ENCODE assay signal across 8 cellular contexts in genomic region chr12:9925746-9926393, GRCh38. TPM values are rescaled to one million over a fixed set of nuclear protein-coding genes. Genes with fewer than 3 reads are reported as not detected.
DNase-seq lines count a peak whose midpoint lies in the region; ATAC-seq and TF ChIP-seq lines count a peak whose summit lies in the region.

No MANE protein-coding gene starts in this region.

- no peaks in the 10 kb centered on the region for H3K36me3 ChIP-seq in MM.1S (replicated peaks; ENCODE audit: insufficient read depth, low read length)

- peak overlapping the region; percentile 44; the same call in 1 of the 2 replicates for H3K4me2 ChIP-seq in MM.1S (ENCODE audit: low read depth, low read length)

- no peaks in the 10 kb centered on the region for H3K79me2 ChIP-seq in MM.1S (ENCODE audit: low read length)

- ATAC-seq in HG02623 (IDR thresholded peaks at IDR 0.05; ENCODE audit: unreplicated experiment) = no peak
- no peak for ATAC-seq in GM18519 (IDR thresholded peaks at IDR 0.05; ENCODE audit: low FRiP score, unreplicated experiment)

- H3K27me3 ChIP-seq in MM.1S (replicated peaks; ENCODE audit: insufficient read depth, low read length) = peaks cover 11% of the 10 kb centered on the region

- no peaks in the 10 kb centered on the region for H3K9me3 Mint-ChIP-seq in glutamatergic neuron (ENCODE audit: unreplicated experiment)
- H3K9me3 Mint-ChIP-seq in progenitor cell of endocrine pancreas (ENCODE audit: low read depth) = no peaks in the 10 kb centered on the region

- H3K9me3 ChIP-seq in MM.1S (replicated peaks; ENCODE audit: insufficient read depth, low read length) = no peaks in the 10 kb centered on the region

- DNase-seq in SKM-1 treated with dmso at 0.1 percent for 144 hours (lab: John Stamatoyannopoulos, UW; ENCODE audit: unreplicated experiment) = peak; percentile 3
- no peak for DNase-seq in SKM-1 (lab: John Stamatoyannopoulos, UW; ENCODE audit: unreplicated experiment)
- peak; percentile 50 for DNase-seq in MM.1S
- DNase-seq in activated T-cell treated with anti-CD3 and anti-CD28 coated beads, Interleukin-2, amount 50 U/mL, for 48 hours = peak; percentile 27 to 34
- no peak for DNase-seq in glutamatergic neuron
- DNase-seq in progenitor cell of endocrine pancreas (ENCODE audit: low spot score, unreplicated experiment) = no peak

- 0 out of 2 replicates have a peak, but pooled peaks cover 6% of the 10 kb centered on the region for H3K4me1 ChIP-seq in MM.1S (ENCODE audit: low read length)

- H3F3A ChIP-seq in MM.1S (ENCODE audit: insufficient read depth, low read length) = no peaks in the 10 kb centered on the region

- no peaks in the 10 kb centered on the region for H3K9me2 ChIP-seq in MM.1S (replicated peaks; ENCODE audit: insufficient read depth, low read length)

- no peak overlapping the region for H3K27ac ChIP-seq in MM.1S (ENCODE audit: low read length)

- H3K4me1 Mint-ChIP-seq in glutamatergic neuron (ENCODE audit: low read depth, unreplicated experiment) = no peaks in the 10 kb centered on the region
- H3K4me1 Mint-ChIP-seq in progenitor cell of endocrine pancreas (ENCODE audit: low read depth) = peaks cover 3% of the 10 kb centered on the region

- peak; percentile 63 for TF ChIP-seq CTCF in MM.1S (IDR thresholded peaks at IDR 0.05; ENCODE audit: low read length)
- peak; percentile 31 for TF ChIP-seq CTCF in glutamatergic neuron (IDR thresholded peaks at IDR 0.05; ENCODE audit: partially characterized antibody, unreplicated experiment)
- TF ChIP-seq CTCF in progenitor cell of endocrine pancreas (IDR thresholded peaks at IDR 0.05; ENCODE audit: unreplicated experiment) = peak; percentile 70

- H3K4me3 Mint-ChIP-seq in glutamatergic neuron (ENCODE audit: unreplicated experiment) (no peak overlapping the region), progenitor cell of endocrine pancreas (ENCODE audit: low read depth) (peak overlapping the region; percentile 9)

- H3K9ac ChIP-seq in MM.1S (ENCODE audit: low read length) = no peak overlapping the region

- H3K36me3 Mint-ChIP-seq in glutamatergic neuron (ENCODE audit: unreplicated experiment) = no peaks in the 10 kb centered on the region
- no peaks in the 10 kb centered on the region for H3K36me3 Mint-ChIP-seq in progenitor cell of endocrine pancreas (ENCODE audit: insufficient read depth)

- H4K20me1 ChIP-seq in MM.1S (ENCODE audit: insufficient read depth, low read length) = no peaks in the 10 kb centered on the region

- H3K4me3 ChIP-seq in MM.1S (ENCODE audit: low read length) = no peak overlapping the region

- H3K27me3 Mint-ChIP-seq in glutamatergic neuron (ENCODE audit: unreplicated experiment) = no peaks in the 10 kb centered on the region
- H3K27me3 Mint-ChIP-seq in progenitor cell of endocrine pancreas = no peaks in the 10 kb centered on the region

- H3K27ac Mint-ChIP-seq in glutamatergic neuron (ENCODE audit: unreplicated experiment) (no peak overlapping the region), progenitor cell of endocrine pancreas (no peak overlapping the region)

- no peak overlapping the region for H2AFZ ChIP-seq in MM.1S (ENCODE audit: low read length)

RNA-seq across cellular contexts. Expression of gene CLEC2A, which starts 6.3 kb away (rescaled TPM):
- total RNA-seq in glutamatergic neuron (ENCODE audit: unreplicated experiment) (not detected), progenitor cell of endocrine pancreas (not detected in 2 replicates)

RNA-seq across cellular contexts. Expression of gene KLRF2, which starts 44.6 kb away (rescaled TPM):
- total RNA-seq in glutamatergic neuron (ENCODE audit: unreplicated experiment) (not detected), progenitor cell of endocrine pancreas (not detected in 2 replicates)

RNA-seq across cellular contexts. Expression of gene CLEC12A, which starts 45.3 kb away (rescaled TPM):
- not detected for total RNA-seq in glutamatergic neuron (ENCODE audit: unreplicated experiment)
- not detected in 2 replicates for total RNA-seq in progenitor cell of endocrine pancreas

RNA-seq across cellular contexts. Expression of gene CLEC2B, which starts 56.7 kb away (rescaled TPM):
- not detected for total RNA-seq in glutamatergic neuron (ENCODE audit: unreplicated experiment)
- total RNA-seq in progenitor cell of endocrine pancreas = not detected in 2 replicates

Comparison
In these comparisons a context has a peak if more than half of its experiments do, and no peak if none do; other contexts are left out.
1. DNase-seq: peak in SKM-1 treated with dmso at 0.1 percent for 144 hours (single experiment), MM.1S (single experiment) and activated T-cell treated with anti-CD3 and anti-CD28 coated beads, Interleukin-2, amount 50 U/mL, for 48 hours (2 of 2); none in SKM-1 (single experiment), glutamatergic neuron (single experiment) and progenitor cell of endocrine pancreas (single experiment).
2. Peak in every context shown above with its lines, with median percentiles within 50 percentile points of each other: CTCF ChIP-seq.